Comparison of ENCODE assay signal across 8 cellular contexts in genomic region chr5:443239-444151, GRCh38. TPM values are rescaled to one million over a fixed set of nuclear protein-coding genes. Genes with fewer than 3 reads are reported as not detected.
A peak's percentile ranks its signal among the peaks of the same experiment; 100 is the strongest.
DNase-seq lines count a peak whose midpoint lies in the region; ATAC-seq and TF ChIP-seq lines count a peak whose summit lies in the region.

No MANE protein-coding gene starts in this region.

- no peaks in the 10 kb centered on the region for H3K27me3 Mint-ChIP-seq in activated naive CD8-positive, alpha-beta T cell

- H3K27ac ChIP-seq in HEK293 (ENCODE audit: extremely low read depth, low read depth, low read length): peak overlapping the region; percentile 81; the same call in 1 of the 2 replicates
- H3K27ac ChIP-seq in right cardiac atrium (ENCODE audit: low read length): no peak overlapping the region

- no peak for DNase-seq in GM12864 (ENCODE audit: low read depth)
- peak; percentile 38 for DNase-seq in NCI-H345 treated with DMSO at 0.1 percent for 48 hours (lab: John Stamatoyannopoulos, UW; ENCODE audit: unreplicated experiment)
- DNase-seq in right cardiac atrium: peak in 1 of 3 donors; percentile 79
- no peak for DNase-seq in skeletal muscle cell (ENCODE audit: low read depth)
- no peak for DNase-seq in NCI-H2196 (lab: John Stamatoyannopoulos, UW; ENCODE audit: unreplicated experiment)
- no peak for DNase-seq in SKM-1 (lab: John Stamatoyannopoulos, UW; ENCODE audit: unreplicated experiment)

- intact Hi-C loops in right cardiac atrium (cut with DNase I): no loop called here

- CTCF ChIA-PET in HEK293 (lab: Yijun Ruan, JAX): interaction anchor here (0.7 kb wide), 1 partner anchor 11 kb away, joined by 3 read pairs; no protein-coding TSS in a partner anchor

- H3K4me1 Mint-ChIP-seq in activated naive CD8-positive, alpha-beta T cell (ENCODE audit: low read depth): peaks cover 35% of the 10 kb centered on the region

- H3K4me3 ChIP-seq in GM12864 (ENCODE audit: low read depth, low read length) (peak overlapping the region; percentile 100), HEK293 (ENCODE audit: low read depth, low read length) (peak overlapping the region; percentile 64), right cardiac atrium (ENCODE audit: low read length) (peak overlapping the region; percentile 82), skeletal muscle cell (ENCODE audit: low read depth, low read length) (peak overlapping the region; percentile 72)

- peak overlapping the region; percentile 91 for H3K27ac Mint-ChIP-seq in activated naive CD8-positive, alpha-beta T cell

- H3K9me3 ChIP-seq in HEK293 (ENCODE audit: control insufficient read depth, insufficient read depth, low read depth, low read length) (no peaks in the 10 kb centered on the region), right cardiac atrium (ENCODE audit: control insufficient read depth, low read length) (no peaks in the 10 kb centered on the region)

- H3K4me1 ChIP-seq in HEK293 (ENCODE audit: control insufficient read depth, insufficient read depth, low read length) (peaks cover 10% of the 10 kb centered on the region), right cardiac atrium (ENCODE audit: control insufficient read depth, insufficient read depth, low read length) (peaks cover 3% of the 10 kb centered on the region)

- POLR2A ChIA-PET in HEK293 (lab: Yijun Ruan, JAX): interaction anchor here (0.6 to 1.5 kb wide), 5 partner anchors 12 to 451 kb away, joined by 3 to 5 read pairs (median 3); no protein-coding TSS in a partner anchor

- no peaks in the 10 kb centered on the region for H3K9me3 Mint-ChIP-seq in activated naive CD8-positive, alpha-beta T cell (ENCODE audit: low read depth)

- ATAC-seq in right cardiac atrium: peak; percentile 22 to 39

- H3K36me3 Mint-ChIP-seq in activated naive CD8-positive, alpha-beta T cell: peaks cover 11% of the 10 kb centered on the region

- H3K4me3 Mint-ChIP-seq in activated naive CD8-positive, alpha-beta T cell: peak overlapping the region; percentile 96

- peaks cover 3 to 33% of the 10 kb centered on the region in 2 experiments; a peak in 2 of 3 replicates for H3K36me3 ChIP-seq in HEK293 (ENCODE audit: control insufficient read depth in 2 of 2, insufficient read depth in 1 of 2, low read length in 2 of 2)

- TF ChIP-seq CTCF in GM12864 (IDR thresholded peaks at IDR 0.05; ENCODE audit: low read depth, low read length, missing control alignments) (no peak), HEK293 (tag by site-specific recombination; IDR thresholded peaks at IDR 0.05) (no peak)

- H3K27me3 ChIP-seq in right cardiac atrium (ENCODE audit: control insufficient read depth, insufficient read depth): no peaks in the 10 kb centered on the region

- 21% methylated on average over 54 of the region's 62 CpGs for WGBS in right cardiac atrium

TF ChIP-seq in HEK293, 187 proteins besides CTCF, POLR2A, EP300 and RAD21 (continues in another document):
- TF ChIP-seq ZNF350 (tag by site-specific recombination; IDR thresholded peaks at IDR 0.05) (no peak), ZNF362 (tag by site-specific recombination; IDR thresholded peaks at IDR 0.05) (no peak), HIC1 (tag by site-specific recombination; IDR thresholded peaks at IDR 0.05) (no peak), ZNF521 (tag by site-specific recombination; IDR thresholded peaks at IDR 0.05) (no peak), ZEB2 (tag by site-specific recombination; IDR thresholded peaks at IDR 0.05) (peak; percentile 25; the same call in 1 of the 2 replicates), PBX3 (CRISPR knock-in tag; IDR thresholded peaks at IDR 0.05) (peak; percentile 23; the same call in 1 of the 2 replicates), SCRT2 (tag by site-specific recombination; IDR thresholded peaks at IDR 0.05) (no peak), ZBTB44 (tag by site-specific recombination; IDR thresholded peaks at IDR 0.05) (no peak), ZBTB8A (tag by site-specific recombination; IDR thresholded peaks at IDR 0.05) (no peak), WT1 (tag by site-specific recombination; IDR thresholded peaks at IDR 0.05) (no peak), ZBTB6 (tag by site-specific recombination; IDR thresholded peaks at IDR 0.05) (no peak), ZFHX2 (tag by site-specific recombination; conservative IDR thresholded peaks at IDR 0.05) (peak; percentile 73), ZBTB11 (tag by site-specific recombination; conservative IDR thresholded peaks at IDR 0.05; ENCODE audit: low read depth) (peak; percentile 96)

RNA-seq across cellular contexts. Expression of gene EXOC3, which starts 0.5 kb away (rescaled TPM):
- 10 to 100 TPM; 42.4 to 50.2 (median 46.5) TPM for total RNA-seq in right cardiac atrium
- polyA plus RNA-seq in right cardiac atrium: 30.1 TPM
